ENCODE assay signal across 8 cellular contexts in genomic region chr17:56653877-56654276, GRCh38.
DNase-seq lines count a peak whose midpoint lies in the region; ATAC-seq and TF ChIP-seq lines count a peak whose summit lies in the region.

No MANE protein-coding gene starts in this region.

- H3K27me3 Mint-ChIP-seq in activated CD8-positive, alpha-beta T cell treated with anti-CD3 and anti-CD28 coated beads, Interleukin-2, amount 10 ng/mL, durations not matched to agents 7 days and 5 days (ENCODE audit: low read depth) = peaks cover 17% of the 10 kb centered on the region

- no peaks in the 10 kb centered on the region for H3K36me3 Mint-ChIP-seq in activated CD8-positive, alpha-beta T cell treated with anti-CD3 and anti-CD28 coated beads, Interleukin-2, amount 10 ng/mL, durations not matched to agents 7 days and 5 days (ENCODE audit: low read depth)

- H3K9me3 Mint-ChIP-seq in activated CD8-positive, alpha-beta T cell treated with anti-CD3 and anti-CD28 coated beads, Interleukin-2, amount 10 ng/mL, durations not matched to agents 7 days and 5 days (ENCODE audit: insufficient read depth) = no peaks in the 10 kb centered on the region

- DNase-seq in A172 (ENCODE audit: low spot score) (peak; percentile 89), NCI-H460 (ENCODE audit: extremely low read depth, low read depth) (peak; percentile 30), fibroblast of the conjunctiva (ENCODE audit: low read depth) (peak; percentile 29), inferior parietal cortex (ENCODE audit: extremely low spot score) (no peak)
- peak; percentile 60 for DNase-seq in activated CD8-positive, alpha-beta T cell treated with anti-CD3 and anti-CD28 coated beads, Interleukin-2, amount 10 ng/mL, durations not matched to agents 7 days and 5 days
- peak; percentile 65 for DNase-seq in stimulated activated CD4-positive, alpha-beta T cell treated with anti-CD3 and anti-CD28 coated beads, Interleukin-2, amount 100 ng/mL, for 4 hours (ENCODE audit: low read depth)

- peaks cover 2% of the 10 kb centered on the region for H3K4me1 Mint-ChIP-seq in activated CD8-positive, alpha-beta T cell treated with anti-CD3 and anti-CD28 coated beads, Interleukin-2, amount 10 ng/mL, durations not matched to agents 7 days and 5 days (ENCODE audit: low read depth)

- TF ChIP-seq POLR2A in GM18505 (IDR thresholded peaks at IDR 0.05; ENCODE audit: borderline replicate concordance, extremely low read depth, insufficient read depth, insufficient read length) = no peak

- H3K4me3 Mint-ChIP-seq in activated CD8-positive, alpha-beta T cell treated with anti-CD3 and anti-CD28 coated beads, Interleukin-2, amount 10 ng/mL, durations not matched to agents 7 days and 5 days = no peak overlapping the region

- POLR2A ChIA-PET in activated CD8-positive, alpha-beta T cell treated with anti-CD3 and anti-CD28 coated beads, Interleukin-2, amount 10 ng/mL, durations not matched to agents 7 days and 5 days (lab: Charles Lee) = no interaction called here

- CTCF ChIA-PET in activated CD8-positive, alpha-beta T cell treated with anti-CD3 and anti-CD28 coated beads, Interleukin-2, amount 10 ng/mL, durations not matched to agents 7 days and 5 days (lab: Charles Lee) = interaction anchor here (0.7 to 5.9 kb wide), 10 partner anchors 24 to 154 kb away, joined by 3 to 34 read pairs (median 6); partner anchors contain the start of gene NOG

- H3K27ac Mint-ChIP-seq in activated CD8-positive, alpha-beta T cell treated with anti-CD3 and anti-CD28 coated beads, Interleukin-2, amount 10 ng/mL, durations not matched to agents 7 days and 5 days = no peak overlapping the region

- ATAC-seq in GM18505 (IDR thresholded peaks at IDR 0.05; ENCODE audit: unreplicated experiment) (peak; percentile 98), HG02870 (IDR thresholded peaks at IDR 0.05; ENCODE audit: unreplicated experiment) (peak; percentile 93)
- ATAC-seq in activated CD8-positive, alpha-beta T cell treated with anti-CD3 and anti-CD28 coated beads, Interleukin-2, amount 10 ng/mL, durations not matched to agents 7 days and 5 days = peak; percentile 89
